Comparison of ENCODE assay signal across 19 cellular contexts in genomic region chr11:93492464-93493251, GRCh38. TPM values are rescaled to one million over a fixed set of nuclear protein-coding genes. Genes with fewer than 3 reads are reported as not detected.
DNase-seq lines count a peak whose midpoint lies in the region; FAIRE-seq and TF ChIP-seq lines count a peak whose summit lies in the region.
"Had no signal": no experiment of that assay in that cellular context is flagged by ENCODE, and none has a peak within 500 bp of the region (broad histone marks: within the 10 kb centered on the region; RNA-seq: fewer than 3 reads in every experiment).

No MANE protein-coding gene starts in this region.

- no peak overlapping the region for H2AFZ ChIP-seq in H9 (ENCODE audit: low read length)
- H2AFZ ChIP-seq in hepatocyte, result no peak overlapping the region
- no peak overlapping the region for H2AFZ ChIP-seq in neuronal stem cell (ENCODE audit: low read length)

- FAIRE-seq in small intestine (lab: Jason Lieb, UNC), result no peak
- FAIRE-seq: G401.6, GM19239, H54, RCC 7860 had no signal

- H3K79me2 ChIP-seq in H9 (ENCODE audit: insufficient read depth, low read length), result no peaks in the 10 kb centered on the region; the same call in 1 of the 2 replicates
- H3K79me2 ChIP-seq in hepatocyte, result peaks cover 25% of the 10 kb centered on the region

- H3T11ph ChIP-seq in H9 (ENCODE audit: low read length), result no peak overlapping the region

- H3K27ac ChIP-seq in H9 (ENCODE audit: insufficient read length, low read depth, low read length), result no peak overlapping the region
- H3K27ac ChIP-seq in hepatocyte, result peak overlapping the region; percentile 60
- H3K27ac ChIP-seq in neuronal stem cell (replicated peaks; ENCODE audit: low read length), result no peak overlapping the region
- no peak overlapping the region for H3K27ac ChIP-seq in small intestine (ENCODE audit: low read depth in 1 of 2, low read length in 1 of 2)
- H3K27ac ChIP-seq: SJSA1 had no signal

- H3K14ac ChIP-seq in H9 (ENCODE audit: insufficient read depth, low read length) (no peak overlapping the region; the same call in 1 of the 2 replicates), neuronal stem cell (ENCODE audit: low read length) (no peak overlapping the region)

- H3K4me2 ChIP-seq in H9 (ENCODE audit: insufficient read depth, insufficient read length, low read length) (no peak overlapping the region), hepatocyte (peak overlapping the region; percentile 65), neuronal stem cell (ENCODE audit: insufficient read depth, low read length, poor library complexity, severe bottlenecking) (no peak overlapping the region)

- H3K36me3 ChIP-seq in Caco-2 (ENCODE audit: control insufficient read depth, insufficient read depth, low read length) (peaks cover 1% of the 10 kb centered on the region; the same call in 1 of the 2 replicates), hepatocyte (replicated peaks; ENCODE audit: insufficient read depth, low read depth) (no peaks in the 10 kb centered on the region), neuronal stem cell (replicated peaks in 1 of 2; ENCODE audit: control insufficient read depth in 2 of 2, insufficient read depth in 2 of 2, low read length in 2 of 2) (no peaks in the 10 kb centered on the region), small intestine (ENCODE audit: control insufficient read depth in 2 of 2, insufficient read depth in 2 of 2, low read length in 2 of 2) (peaks cover 2 to 5% of the 10 kb centered on the region in 2 donors)
- H3K36me3 ChIP-seq: SJSA1 had no signal

- H4K20me1 ChIP-seq in H9 (ENCODE audit: control insufficient read depth, insufficient read depth, insufficient read length), result no peaks in the 10 kb centered on the region
- H4K20me1 ChIP-seq in hepatocyte (ENCODE audit: insufficient read depth, poor library complexity, severe bottlenecking), result no peaks in the 10 kb centered on the region

- intact Hi-C loops in Caco-2 (cut with micrococcal nuclease; ENCODE audit: unreplicated experiment), result loop anchor here (5.0 kb wide), 1 partner anchor 120 kb away; no protein-coding TSS in a partner anchor

- H3K27ac Mint-ChIP-seq in Caco-2 (ENCODE audit: unreplicated experiment), result peak overlapping the region; percentile 18
- H3K27ac Mint-ChIP-seq in H9, result peak overlapping the region in 2 of 3 experiments; percentile 12 to 20; a peak in 4 of 7 replicates

- no peak overlapping the region for H2BK15ac ChIP-seq in H9 (ENCODE audit: low read depth, low read length)
- H2BK15ac ChIP-seq in neuronal stem cell (ENCODE audit: low read length), result no peak overlapping the region

- no peaks in the 10 kb centered on the region for H3K23me2 ChIP-seq in H9 (ENCODE audit: insufficient read length, low read depth, low read length, poor library complexity, severe bottlenecking)

- no peak overlapping the region for H3K56ac ChIP-seq in H9 (ENCODE audit: insufficient read length, low read depth, low read length)

- H4K8ac ChIP-seq in H9 (replicated peaks; ENCODE audit: insufficient read length, low read depth, low read length) (no peak overlapping the region), neuronal stem cell (ENCODE audit: low read depth, low read length) (peak overlapping the region; percentile 55)

- DNase-seq in Caco-2 (no peak), H9 (no peak), hepatocyte (ENCODE audit: low spot score) (no peak), neuronal stem cell (ENCODE audit: low spot score) (no peak), small intestine (no peak), GM10266 (ENCODE audit: extremely low spot score) (no peak), NCI-H510A treated with DMSO at 0.1 percent for 48 hours (lab: John Stamatoyannopoulos, UW) (no peak)
- DNase-seq: BE2C, Karpas-422, MV-4-11, NCI-H1694 treated with DMSO at 0.1 percent for 48 hours, NCI-H446, NCI-H526 treated with DMSO at 0.1 percent for 48 hours, OCI-M1 had no signal

- H3K27me3 Mint-ChIP-seq in Caco-2 (ENCODE audit: insufficient read depth, unreplicated experiment), result no peaks in the 10 kb centered on the region
- H3K27me3 Mint-ChIP-seq in H9 (ENCODE audit: low read depth), result no peaks in the 10 kb centered on the region

- WGBS in H9 (ENCODE audit: extremely low coverage, insufficient read length, low lambda C conversion rate), result no CpG with 5 or more reads among the region's 8 CpGs
- WGBS in hepatocyte (ENCODE audit: low lambda C conversion rate, missing lambda C conversion rate), result 59% methylated on average over 8 of the region's 8 CpGs
- WGBS in neuronal stem cell (ENCODE audit: extremely low coverage in 2 of 2, insufficient read length in 2 of 2, insufficient replicate concordance in 1 of 2), 2 donors, result no CpG with 5 or more reads among the region's 8 CpGs
- WGBS in small intestine, 3 donors, result 82 to 88% (median 85%) methylated on average over 8 of the region's 8 CpGs

- no peak overlapping the region for H2BK20ac ChIP-seq in H9 (ENCODE audit: low read depth, low read length, poor library complexity, severe bottlenecking)

- no TSS peak for BruUV-seq in Caco-2 (replicated peaks; lab: Mats Ljungman, UMichigan)

- H3K18ac ChIP-seq in H9 (ENCODE audit: insufficient read length, low read depth, low read length), result no peak overlapping the region
- peak overlapping the region; percentile 24 for H3K18ac ChIP-seq in neuronal stem cell (ENCODE audit: low read length)

- no peaks in the 10 kb centered on the region for H3K9me3 ChIP-seq in Caco-2
- no peaks in the 10 kb centered on the region for H3K9me3 ChIP-seq in H9 (ENCODE audit: control insufficient read depth, low read depth, low read length)
- H3K9me3 ChIP-seq in hepatocyte (ENCODE audit: low read depth), result no peaks in the 10 kb centered on the region
- H3K9me3 ChIP-seq in neuronal stem cell (replicated peaks in 1 of 2; ENCODE audit: control insufficient read depth in 2 of 2, insufficient read depth in 1 of 2, low read depth in 1 of 2, low read length in 2 of 2), result no peaks in the 10 kb centered on the region
- no peaks in the 10 kb centered on the region for H3K9me3 ChIP-seq in small intestine (ENCODE audit: control insufficient read depth, low read depth)
- H3K9me3 ChIP-seq: BE2C, SJSA1 had no signal

- H4K91ac ChIP-seq in H9 (ENCODE audit: insufficient read length, low read depth, low read length), result no peak overlapping the region
- H4K91ac ChIP-seq in neuronal stem cell (ENCODE audit: low read depth, low read length, poor library complexity), result no peak overlapping the region

- H3K79me1 ChIP-seq in H9 (ENCODE audit: insufficient read depth, low read depth, low read length, poor library complexity, severe bottlenecking) (no peaks in the 10 kb centered on the region), neuronal stem cell (ENCODE audit: low read depth, low read length) (peaks cover 2% of the 10 kb centered on the region)

- H2AK5ac ChIP-seq in H9 (ENCODE audit: insufficient read length, low read length) (no peak overlapping the region), neuronal stem cell (ENCODE audit: low read depth, low read length) (no peak overlapping the region)

- peaks cover 22% of the 10 kb centered on the region for H3K4me1 ChIP-seq in Caco-2
- H3K4me1 ChIP-seq in H9 (ENCODE audit: insufficient read depth, low read length), result peaks cover 25% of the 10 kb centered on the region; the same call in 1 of the 2 replicates
- peaks cover 44% of the 10 kb centered on the region for H3K4me1 ChIP-seq in hepatocyte (ENCODE audit: insufficient read depth)
- peaks cover 28 to 29% of the 10 kb centered on the region in 2 donors for H3K4me1 ChIP-seq in neuronal stem cell (ENCODE audit: control insufficient read depth in 2 of 2, insufficient read depth in 1 of 2, low read depth in 1 of 2, low read length in 2 of 2)
- peaks cover 0 to 1% of the 10 kb centered on the region in 2 donors for H3K4me1 ChIP-seq in small intestine (ENCODE audit: control insufficient read depth in 2 of 2, insufficient read depth in 1 of 2, low read depth in 1 of 2, low read length in 1 of 2)
- H3K4me1 ChIP-seq: SJSA1 had no signal

- H3K4me3 Mint-ChIP-seq in Caco-2 (ENCODE audit: unreplicated experiment) (no peak overlapping the region), H9 (no peak overlapping the region)

- no peak overlapping the region for H4K5ac ChIP-seq in H9 (ENCODE audit: insufficient read length, low read depth, low read length)

- H2BK12ac ChIP-seq in H9 (ENCODE audit: insufficient read length, low read depth, low read length) (no peak overlapping the region), neuronal stem cell (ENCODE audit: low read length) (no peak overlapping the region)

- CTCF ChIA-PET in Caco-2 (lab: Charles Lee), result no interaction called here

- no peak for TF ChIP-seq CTCF in Caco-2 (IDR thresholded peaks at IDR 0.05; ENCODE audit: insufficient read depth in 1 of 2, low read depth in 1 of 2, low read length in 1 of 2, severe bottlenecking in 1 of 2, unreplicated experiment in 1 of 2)
- TF ChIP-seq CTCF in H9 (conservative IDR thresholded peaks at IDR 0.05), result no peak
- no peak for TF ChIP-seq CTCF in hepatocyte (IDR thresholded peaks at IDR 0.05; ENCODE audit: poor library complexity)
- TF ChIP-seq CTCF in GM10266 (IDR thresholded peaks at IDR 0.05; ENCODE audit: control insufficient read depth, insufficient read depth, low read depth, missing control alignments), result no peak

- H3K9ac ChIP-seq in H9 (ENCODE audit: extremely low read depth, insufficient read length, low read length) (no peak overlapping the region), neuronal stem cell (ENCODE audit: low read depth, low read length, poor library complexity) (no peak overlapping the region)

- no peak overlapping the region for H2BK5ac ChIP-seq in H9 (ENCODE audit: insufficient read length, low read length)
- no peak overlapping the region for H2BK5ac ChIP-seq in neuronal stem cell (ENCODE audit: low read length)

- no peaks in the 10 kb centered on the region for H3K9me2 ChIP-seq in hepatocyte (replicated peaks; ENCODE audit: insufficient read depth)

- H3K4me1 Mint-ChIP-seq in Caco-2 (ENCODE audit: low read depth, unreplicated experiment), result peaks cover 39% of the 10 kb centered on the region
- peaks cover 26 to 27% of the 10 kb centered on the region in 2 experiments for H3K4me1 Mint-ChIP-seq in H9

- no peaks in the 10 kb centered on the region for H3K27me3 ChIP-seq in Caco-2 (replicated peaks; ENCODE audit: control insufficient read depth, insufficient read depth, low read length)
- no peaks in the 10 kb centered on the region for H3K27me3 ChIP-seq in H9 (ENCODE audit: insufficient read depth, low read length)
- no peaks in the 10 kb centered on the region for H3K27me3 ChIP-seq in hepatocyte
- no peaks in the 10 kb centered on the region for H3K27me3 ChIP-seq in neuronal stem cell (ENCODE audit: control insufficient read depth in 3 of 3, insufficient read depth in 3 of 3, low read depth in 1 of 3, low read length in 3 of 3)
- no peaks in the 10 kb centered on the region for H3K27me3 ChIP-seq in small intestine (ENCODE audit: control insufficient read depth in 2 of 2, insufficient read depth in 2 of 2, low read length in 2 of 2)
- H3K27me3 ChIP-seq: BE2C, SJSA1 had no signal

- no peak overlapping the region for H3K4me3 ChIP-seq in Caco-2 (ENCODE audit: low read depth, low read length)
- H3K4me3 ChIP-seq in hepatocyte, result no peak overlapping the region
- H3K4me3 ChIP-seq in neuronal stem cell (ENCODE audit: low read length in 2 of 2), result no peak overlapping the region
- H3K4me3 ChIP-seq in small intestine (ENCODE audit: low read depth in 1 of 2, low read length in 2 of 2), result no peak overlapping the region
- H3K4me3 ChIP-seq: SJSA1 had no signal

- peaks cover 5% of the 10 kb centered on the region for H3K36me3 Mint-ChIP-seq in Caco-2 (ENCODE audit: insufficient read depth, unreplicated experiment)
- peaks cover 15 to 24% (median 19%) of the 10 kb centered on the region in 3 experiments for H3K36me3 Mint-ChIP-seq in H9 (ENCODE audit: insufficient read depth in 1 of 3, low read depth in 3 of 3)

- H3K4ac ChIP-seq in H9 (ENCODE audit: low read depth, low read length) (no peak overlapping the region), neuronal stem cell (ENCODE audit: low read length) (no peak overlapping the region)

- H3K9me3 Mint-ChIP-seq in Caco-2 (ENCODE audit: unreplicated experiment), result no peaks in the 10 kb centered on the region
- no peaks in the 10 kb centered on the region for H3K9me3 Mint-ChIP-seq in H9

- H3K23ac ChIP-seq in H9 (ENCODE audit: insufficient read length, low read depth, low read length), result no peak overlapping the region
- no peak overlapping the region for H3K23ac ChIP-seq in neuronal stem cell (ENCODE audit: low read depth, low read length, poor library complexity)

- H2BK120ac ChIP-seq in H9 (ENCODE audit: low read depth, low read length, poor library complexity, severe bottlenecking) (no peak overlapping the region), neuronal stem cell (ENCODE audit: low read depth, low read length) (no peak overlapping the region)

- POLR2A ChIA-PET in Caco-2 (lab: Charles Lee), result no interaction called here

RNA-seq across cellular contexts. Expression of gene SMCO4, which starts 50.5 kb away (rescaled TPM):
- 45.6 and 46.3 TPM in 2 replicates for total RNA-seq in Caco-2 (2022)
- 35.6 and 41.1 TPM in 2 replicates for total RNA-seq in H9 (2021)
- total RNA-seq in hepatocyte, result 23.5 and 36.1 TPM in 2 replicates
- 59.6 and 60.9 TPM in 2 replicates for polyA plus RNA-seq in hepatocyte
- polyA plus RNA-seq in neuronal stem cell (2013, experiment 1 of 2), result 43.7 TPM
- 48.5 TPM for polyA plus RNA-seq in neuronal stem cell (2013, experiment 2 of 2)
- polyA plus RNA-seq in small intestine, result 100 to 1,000 TPM in 2 of 3 donors, 10 to 100 TPM in 1; 51.0 to 207 (median 139) TPM
